Comparison of ENCODE assay signal across 18 cellular contexts in genomic region chr16:3959148-3959547, GRCh38.
DNase-seq lines count a peak whose midpoint lies in the region; ATAC-seq and TF ChIP-seq lines count a peak whose summit lies in the region.
"Had no signal": no experiment of that assay in that cellular context is flagged by ENCODE, and none has a peak within 500 bp of the region (broad histone marks: within the 10 kb centered on the region; RNA-seq: fewer than 3 reads in every experiment).

No MANE protein-coding gene starts in this region.

- H4K20me1 ChIP-seq in smooth muscle cell (ENCODE audit: low read depth) = no peaks in the 10 kb centered on the region

- H3K4me2 ChIP-seq in smooth muscle cell = no peak overlapping the region
- H3K4me2 ChIP-seq: KMS-11 had no signal

- TF ChIP-seq POLR2A in adrenal gland (IDR thresholded peaks at IDR 0.05) = peak in 1 of 2 donors; percentile 43

- no peak for DNase-seq in HFFc6
- peak in 6 of 7 donors; percentile 39 to 73 (median 70) for DNase-seq in adrenal gland
- DNase-seq in glomerular visceral epithelial cell (ENCODE audit: extremely low spot score) = peak; percentile 96
- no peak for DNase-seq in smooth muscle cell (lab: John Stamatoyannopoulos, UW; ENCODE audit: unreplicated experiment)
- DNase-seq in H7 = no peak
- DNase-seq: activated CD4-positive, CD25-positive, alpha-beta regulatory T cell; activated naive CD4-positive, alpha-beta T cell; CD4-positive, alpha-beta memory T cell; cerebellar nuclear complex; heart right ventricle; NCI-H1417 treated with DMSO at 0.1 percent for 48 hours; NCI-H510A treated with DMSO at 0.1 percent for 48 hours; OCI-M1; retina; stimulated activated CD8-positive, alpha-beta memory T cell treated with anti-CD3 and anti-CD28 coated beads, Interleukin-4, amount 100 ng/mL, for 48 hours had no signal

- no peak overlapping the region for H3K9ac ChIP-seq in smooth muscle cell (ENCODE audit: low read depth)
- H3K9ac ChIP-seq: KMS-11 had no signal

- intact Hi-C loops in adrenal gland (cut with DNase I) = no loop called here

- H3K27me3 ChIP-seq in adrenal gland (no peaks in the 10 kb centered on the region), smooth muscle cell (ENCODE audit: low read depth) (no peaks in the 10 kb centered on the region), H7 (ENCODE audit: control insufficient read depth, insufficient read depth, low read length) (no peaks in the 10 kb centered on the region)
- H3K27me3 ChIP-seq: heart right ventricle had no signal

- H3K4me1 ChIP-seq in adrenal gland (replicated peaks in 1 of 2) (peaks cover 0 to 9% of the 10 kb centered on the region in 2 donors), smooth muscle cell (ENCODE audit: low read depth) (no peaks in the 10 kb centered on the region)

- no peak for TF ChIP-seq CTCF in HFFc6 (IDR thresholded peaks at IDR 0.05)
- no peak for TF ChIP-seq CTCF in adrenal gland (IDR thresholded peaks at IDR 0.05)
- TF ChIP-seq CTCF in smooth muscle cell (IDR thresholded peaks at IDR 0.05; ENCODE audit: borderline replicate concordance, insufficient read depth, poor library complexity, severe bottlenecking) = no peak

- peaks cover 40% of the 10 kb centered on the region for H3K4me1 Mint-ChIP-seq in HFFc6 (ENCODE audit: low read depth)

- no peak overlapping the region for H2AFZ ChIP-seq in smooth muscle cell (ENCODE audit: low read depth)

- ATAC-seq in GM21367 (IDR thresholded peaks at IDR 0.05; ENCODE audit: unreplicated experiment) (no peak), GM19467 (IDR thresholded peaks at IDR 0.05; ENCODE audit: unreplicated experiment) (no peak)

- H3K4me3 ChIP-seq in adrenal gland (no peak overlapping the region), smooth muscle cell (no peak overlapping the region), H7 (ENCODE audit: insufficient read depth, low read depth, low read length) (no peak overlapping the region)

- no peaks in the 10 kb centered on the region for H3K36me3 ChIP-seq in adrenal gland (replicated peaks in 1 of 2)
- H3K36me3 ChIP-seq in smooth muscle cell (ENCODE audit: low read depth) = no peaks in the 10 kb centered on the region
- no peaks in the 10 kb centered on the region for H3K36me3 ChIP-seq in H7 (replicated peaks; ENCODE audit: control insufficient read depth, insufficient read depth, low read length)
- H3K36me3 ChIP-seq: heart right ventricle had no signal

- H3K36me3 Mint-ChIP-seq in HFFc6 (ENCODE audit: low read depth) = no peaks in the 10 kb centered on the region; the same call in 1 of the 2 replicates

- H3K27ac ChIP-seq in adrenal gland (peak overlapping the region in 1 of 5 donors; percentile 47), smooth muscle cell (ENCODE audit: low read depth) (peak overlapping the region; percentile 16)
- H3K27ac ChIP-seq: KMS-11 had no signal

- H3F3A ChIP-seq in smooth muscle cell (ENCODE audit: low read depth) = no peaks in the 10 kb centered on the region

- WGBS in adrenal gland, 4 donors = 34 to 59% (median 49%) methylated on average over 3 of the region's 3 CpGs
- WGBS in smooth muscle cell (ENCODE audit: low lambda C conversion rate) = 58% methylated on average over 3 of the region's 3 CpGs

- H3K9me3 ChIP-seq in adrenal gland (replicated peaks in 1 of 3) (no peaks in the 10 kb centered on the region), smooth muscle cell (replicated peaks; ENCODE audit: low read depth) (no peaks in the 10 kb centered on the region)
- H3K9me3 ChIP-seq: heart right ventricle had no signal

- H3K27me3 Mint-ChIP-seq in HFFc6 (ENCODE audit: insufficient read depth) = peaks cover 8% of the 10 kb centered on the region

- peak overlapping the region; percentile 15 for H3K4me3 Mint-ChIP-seq in HFFc6
- H3K4me3 Mint-ChIP-seq: CD4-positive, alpha-beta memory T cell had no signal

- no peaks in the 10 kb centered on the region for H3K79me2 ChIP-seq in smooth muscle cell (ENCODE audit: low read depth)

- H3K27ac Mint-ChIP-seq in HFFc6 = peak overlapping the region; percentile 51

- H3K9me3 Mint-ChIP-seq in HFFc6 = no peaks in the 10 kb centered on the region
- H3K9me3 Mint-ChIP-seq: CD4-positive, alpha-beta memory T cell had no signal

Comparison
In these comparisons a context has a peak if more than half of its experiments do, and no peak if none do; other contexts are left out.
1. DNase-seq: peak in adrenal gland (6 of 7) and glomerular visceral epithelial cell (single experiment); none in HFFc6 (single experiment), smooth muscle cell (single experiment) and H7 (single experiment).